8 cellular contexts compared by ENCODE assay signal in genomic region chr16:89409161-89409711, GRCh38.
A peak's percentile ranks its signal among the peaks of the same experiment; 100 is the strongest.
DNase-seq lines count a peak whose midpoint lies in the region; ATAC-seq, FAIRE-seq and TF ChIP-seq lines count a peak whose summit lies in the region.

No MANE protein-coding gene starts in this region.

- TF ChIP-seq CTCF in HepG2 (CRISPR knock-in tag; IDR thresholded peaks at IDR 0.05), result no peak
- TF ChIP-seq CTCF in right lobe of liver (IDR thresholded peaks at IDR 0.05), result no peak
- no peak for TF ChIP-seq CTCF in natural killer cell (IDR thresholded peaks at IDR 0.05)
- no peak for TF ChIP-seq CTCF in type B pancreatic cell (conservative IDR thresholded peaks at IDR 0.05)

- no peak for TF ChIP-seq POLR2A in HepG2 (IDR thresholded peaks at IDR 0.05; ENCODE audit: insufficient read depth in 1 of 2, low read depth in 2 of 2, low read length in 2 of 2)
- TF ChIP-seq POLR2A in right lobe of liver (IDR thresholded peaks at IDR 0.05), result no peak

- H3K4me2 ChIP-seq in HepG2 (ENCODE audit: low read depth, low read length), result no peak overlapping the region

- no peaks in the 10 kb centered on the region for H3K27me3 Mint-ChIP-seq in activated naive CD8-positive, alpha-beta T cell treated with anti-CD3 and anti-CD28 coated beads, Interleukin-2, amount 10 ng/mL, durations not matched to agents 7 days and 5 days
- H3K27me3 Mint-ChIP-seq in natural killer cell (ENCODE audit: low read depth in 2 of 2), result no peaks in the 10 kb centered on the region
- H3K27me3 Mint-ChIP-seq in type B pancreatic cell, result no peaks in the 10 kb centered on the region

- peaks cover 5% of the 10 kb centered on the region for H3K36me3 Mint-ChIP-seq in activated naive CD8-positive, alpha-beta T cell treated with anti-CD3 and anti-CD28 coated beads, Interleukin-2, amount 10 ng/mL, durations not matched to agents 7 days and 5 days
- H3K36me3 Mint-ChIP-seq in natural killer cell (no peaks in the 10 kb centered on the region), type B pancreatic cell (no peaks in the 10 kb centered on the region)

- DNase-seq in HepG2 (ENCODE audit: low spot score) (no peak), right lobe of liver (no peak), natural killer cell (peak; percentile 63), type B pancreatic cell (ENCODE audit: extremely low spot score, unreplicated experiment) (no peak), NCI-H1105 (lab: John Stamatoyannopoulos, UW) (no peak)
- peak; percentile 66 for DNase-seq in activated naive CD8-positive, alpha-beta T cell treated with anti-CD3 and anti-CD28 coated beads, Interleukin-2, amount 10 ng/mL, durations not matched to agents 7 days and 5 days

- no peaks in the 10 kb centered on the region for H3K27me3 ChIP-seq in HepG2 (ENCODE audit: control insufficient read depth in 1 of 2, insufficient read depth in 2 of 2, low read length in 2 of 2)
- H3K27me3 ChIP-seq in right lobe of liver, result no peaks in the 10 kb centered on the region

- H3K27ac Mint-ChIP-seq in activated naive CD8-positive, alpha-beta T cell treated with anti-CD3 and anti-CD28 coated beads, Interleukin-2, amount 10 ng/mL, durations not matched to agents 7 days and 5 days, result peak overlapping the region; percentile 89
- H3K27ac Mint-ChIP-seq in natural killer cell (peak overlapping the region; percentile 73 to 82), type B pancreatic cell (peak overlapping the region; percentile 95)

- peaks cover 96% of the 10 kb centered on the region for H3K79me2 ChIP-seq in HepG2 (ENCODE audit: insufficient read depth, low read length)

- H3K27ac ChIP-seq in HepG2 (ENCODE audit: extremely low read length, insufficient read depth, low read length) (peak overlapping the region; percentile 23), right lobe of liver (peak overlapping the region in 1 of 3 donors; percentile 0)

- peak overlapping the region; percentile 65 for H3K4me3 Mint-ChIP-seq in activated naive CD8-positive, alpha-beta T cell treated with anti-CD3 and anti-CD28 coated beads, Interleukin-2, amount 10 ng/mL, durations not matched to agents 7 days and 5 days
- H3K4me3 Mint-ChIP-seq in natural killer cell (peak overlapping the region; percentile 75), type B pancreatic cell (peak overlapping the region; percentile 60)

- no peak for FAIRE-seq in HepG2 (lab: Jason Lieb, UNC)

- H4K20me1 ChIP-seq in HepG2 (ENCODE audit: insufficient read depth, low read length), result peaks cover 98% of the 10 kb centered on the region

- TF ChIP-seq EP300 in HepG2 (IDR thresholded peaks at IDR 0.05; ENCODE audit: low read depth in 2 of 2, low read length in 2 of 2), result no peak
- TF ChIP-seq EP300 in HepG2 (CRISPR knock-in tag; IDR thresholded peaks at IDR 0.05; ENCODE audit: borderline replicate concordance), result no peak

- intact Hi-C loops in HepG2 (cut with micrococcal nuclease; ENCODE audit: unreplicated experiment), result no loop called here
- intact Hi-C loops in right lobe of liver (cut with DNase I), result no loop called here
- intact Hi-C loops in natural killer cell (cut with micrococcal nuclease), result loop anchor here (2.0 to 5.0 kb wide), 5 partner anchors 14 to 78 kb away; no protein-coding TSS in a partner anchor

- H3K4me3 ChIP-seq in HepG2 (replicated peaks in 1 of 3; ENCODE audit: insufficient read depth in 1 of 3, low read depth in 2 of 3, low read length in 3 of 3) (no peak overlapping the region), right lobe of liver (no peak overlapping the region)

- POLR2A ChIA-PET in HepG2 (lab: Yijun Ruan, JAX), result no interaction called here
- POLR2A ChIA-PET in activated naive CD8-positive, alpha-beta T cell treated with anti-CD3 and anti-CD28 coated beads, Interleukin-2, amount 10 ng/mL, durations not matched to agents 7 days and 5 days (lab: Charles Lee), result interaction anchor here (0.9 to 2.1 kb wide), 6 partner anchors 26 to 98 kb away, joined by 3 to 9 read pairs (median 4); no protein-coding TSS in a partner anchor

- BruUV-seq in HepG2 (replicated peaks; lab: Mats Ljungman, UMichigan), result no TSS peak

- WGBS in HepG2 (ENCODE audit: low lambda C conversion rate), result 89% methylated on average over 13 of the region's 13 CpGs
- WGBS in right lobe of liver (ENCODE audit: insufficient coverage, low coverage, low lambda C conversion rate, missing lambda C conversion rate), result 50% methylated on average over 9 of the region's 13 CpGs

- no peak overlapping the region for H3K9ac ChIP-seq in HepG2 (ENCODE audit: insufficient read depth, low read depth, low read length)

- no peaks in the 10 kb centered on the region for H3K9me3 Mint-ChIP-seq in activated naive CD8-positive, alpha-beta T cell treated with anti-CD3 and anti-CD28 coated beads, Interleukin-2, amount 10 ng/mL, durations not matched to agents 7 days and 5 days
- H3K9me3 Mint-ChIP-seq in natural killer cell (no peaks in the 10 kb centered on the region), type B pancreatic cell (no peaks in the 10 kb centered on the region)

- ATAC-seq in HepG2 (no peak), right lobe of liver (no peak), natural killer cell (peak; percentile 72 to 82 (median 81)), GM19455 (IDR thresholded peaks at IDR 0.05; ENCODE audit: unreplicated experiment) (no peak), HG02678 (IDR thresholded peaks at IDR 0.05; ENCODE audit: unreplicated experiment) (no peak)
- ATAC-seq in activated naive CD8-positive, alpha-beta T cell treated with anti-CD3 and anti-CD28 coated beads, Interleukin-2, amount 10 ng/mL, durations not matched to agents 7 days and 5 days (ENCODE audit: low read depth), result peak; percentile 65

- no peak for TF ChIP-seq RAD21 in HepG2 (CRISPR knock-in tag; IDR thresholded peaks at IDR 0.05)

- in situ Hi-C loops in HepG2 (cut with HindIII; ENCODE audit: extremely low pct_ligation_motif_present, low pct_unique_long_range_greater_than_20kb), result no loop called here

- H3K9me3 ChIP-seq in HepG2 (ENCODE audit: low read length) (no peaks in the 10 kb centered on the region), right lobe of liver (no peaks in the 10 kb centered on the region)

- peaks cover 99% of the 10 kb centered on the region for H3K4me1 ChIP-seq in HepG2 (ENCODE audit: insufficient read depth, low read length)
- H3K4me1 ChIP-seq in right lobe of liver, result peaks cover 0 to 73% (median 37%) of the 10 kb centered on the region in 4 donors

- H3K36me3 ChIP-seq in HepG2 (replicated peaks in 1 of 2; ENCODE audit: control insufficient read depth in 1 of 2, insufficient read depth in 2 of 2, low read length in 2 of 2) (peaks cover 5 to 10% of the 10 kb centered on the region in 2 experiments; a peak in 3 of 5 replicates), right lobe of liver (no peaks in the 10 kb centered on the region)

- CTCF ChIA-PET in HepG2 (lab: Yijun Ruan, JAX; ENCODE audit: low intra/inter-chr PET ratio, low total read pairs), result no interaction called here

- H2AFZ ChIP-seq in HepG2 (ENCODE audit: low read length), result no peak overlapping the region

- H3K4me1 Mint-ChIP-seq in activated naive CD8-positive, alpha-beta T cell treated with anti-CD3 and anti-CD28 coated beads, Interleukin-2, amount 10 ng/mL, durations not matched to agents 7 days and 5 days, result peaks cover 75% of the 10 kb centered on the region
- H3K4me1 Mint-ChIP-seq in natural killer cell (peaks cover 80 to 85% of the 10 kb centered on the region in 2 donors), type B pancreatic cell (ENCODE audit: unreplicated experiment) (peaks cover 78% of the 10 kb centered on the region)

TF ChIP-seq in HepG2, 621 proteins besides CTCF, POLR2A, EP300 and RAD21 (continues in another document):
- no peak for TF ChIP-seq ZNF282 (IDR thresholded peaks at IDR 0.05; ENCODE audit: partially characterized antibody)
- no peak for TF ChIP-seq U2AF2 (IDR thresholded peaks at IDR 0.05; ENCODE audit: low read depth, low read length)
- no peak for TF ChIP-seq MXD3 (CRISPR knock-in tag; IDR thresholded peaks at IDR 0.05)
- no peak for TF ChIP-seq MLLT10 (CRISPR knock-in tag; IDR thresholded peaks at IDR 0.05)
- TF ChIP-seq RBM22 (optimal IDR thresholded peaks at IDR 0.05; ENCODE audit: low read length), result peak; percentile 56
- no peak for TF ChIP-seq ZFP36L2 (CRISPR knock-in tag; IDR thresholded peaks at IDR 0.05)
- no peak for TF ChIP-seq SP2 (CRISPR knock-in tag; IDR thresholded peaks at IDR 0.05)
- TF ChIP-seq, protein P1, sequence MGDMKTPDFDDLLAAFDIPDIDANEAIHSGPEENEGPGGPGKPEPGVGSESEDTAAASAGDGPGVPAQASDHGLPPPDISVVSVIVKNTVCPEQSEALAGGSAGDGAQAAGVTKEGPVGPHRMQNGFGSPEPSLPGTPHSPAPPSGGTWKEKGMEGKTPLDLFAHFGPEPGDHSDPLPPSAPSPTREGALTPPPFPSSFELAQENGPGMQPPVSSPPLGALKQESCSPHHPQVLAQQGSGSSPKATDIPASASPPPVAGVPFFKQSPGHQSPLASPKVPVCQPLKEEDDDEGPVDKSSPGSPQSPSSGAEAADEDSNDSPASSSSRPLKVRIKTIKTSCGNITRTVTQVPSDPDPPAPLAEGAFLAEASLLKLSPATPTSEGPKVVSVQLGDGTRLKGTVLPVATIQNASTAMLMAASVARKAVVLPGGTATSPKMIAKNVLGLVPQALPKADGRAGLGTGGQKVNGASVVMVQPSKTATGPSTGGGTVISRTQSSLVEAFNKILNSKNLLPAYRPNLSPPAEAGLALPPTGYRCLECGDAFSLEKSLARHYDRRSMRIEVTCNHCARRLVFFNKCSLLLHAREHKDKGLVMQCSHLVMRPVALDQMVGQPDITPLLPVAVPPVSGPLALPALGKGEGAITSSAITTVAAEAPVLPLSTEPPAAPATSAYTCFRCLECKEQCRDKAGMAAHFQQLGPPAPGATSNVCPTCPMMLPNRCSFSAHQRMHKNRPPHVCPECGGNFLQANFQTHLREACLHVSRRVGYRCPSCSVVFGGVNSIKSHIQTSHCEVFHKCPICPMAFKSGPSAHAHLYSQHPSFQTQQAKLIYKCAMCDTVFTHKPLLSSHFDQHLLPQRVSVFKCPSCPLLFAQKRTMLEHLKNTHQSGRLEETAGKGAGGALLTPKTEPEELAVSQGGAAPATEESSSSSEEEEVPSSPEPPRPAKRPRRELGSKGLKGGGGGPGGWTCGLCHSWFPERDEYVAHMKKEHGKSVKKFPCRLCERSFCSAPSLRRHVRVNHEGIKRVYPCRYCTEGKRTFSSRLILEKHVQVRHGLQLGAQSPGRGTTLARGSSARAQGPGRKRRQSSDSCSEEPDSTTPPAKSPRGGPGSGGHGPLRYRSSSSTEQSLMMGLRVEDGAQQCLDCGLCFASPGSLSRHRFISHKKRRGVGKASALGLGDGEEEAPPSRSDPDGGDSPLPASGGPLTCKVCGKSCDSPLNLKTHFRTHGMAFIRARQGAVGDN (CRISPR knock-in tag; IDR thresholded peaks at IDR 0.05), result peak; percentile 26; the same call in 1 of the 2 replicates
- no peak for TF ChIP-seq SRF (IDR thresholded peaks at IDR 0.05; ENCODE audit: low read depth, low read length)
- TF ChIP-seq ZBTB38 (CRISPR knock-in tag; IDR thresholded peaks at IDR 0.05), result 0 out of 2 replicates have a peak, but pooled peaks have one; percentile 28
- TF ChIP-seq GATA4 (IDR thresholded peaks at IDR 0.05; ENCODE audit: borderline replicate concordance, low read depth), result no peak

Comparison
In these comparisons a context has a peak if more than half of its experiments do, and no peak if none do; other contexts are left out.
1. ATAC-seq: peak in activated naive CD8-positive, alpha-beta T cell treated with anti-CD3 and anti-CD28 coated beads, Interleukin-2, amount 10 ng/mL, durations not matched to agents 7 days and 5 days (single experiment) and natural killer cell (3 of 3); none in HepG2 (single experiment), right lobe of liver (0 of 4), GM19455 (single experiment) and HG02678 (single experiment).
2. DNase-seq: peak in activated naive CD8-positive, alpha-beta T cell treated with anti-CD3 and anti-CD28 coated beads, Interleukin-2, amount 10 ng/mL, durations not matched to agents 7 days and 5 days (single experiment) and natural killer cell (single experiment); none in HepG2 (single experiment), right lobe of liver (0 of 3), type B pancreatic cell (single experiment) and NCI-H1105 (single experiment).
3. Peak in every context shown above with its lines, with median percentiles within 50 percentile points of each other: H3K27ac Mint-ChIP-seq and H3K4me3 Mint-ChIP-seq.